8 cellular contexts compared by ENCODE assay signal in the genomic region with DNA sequence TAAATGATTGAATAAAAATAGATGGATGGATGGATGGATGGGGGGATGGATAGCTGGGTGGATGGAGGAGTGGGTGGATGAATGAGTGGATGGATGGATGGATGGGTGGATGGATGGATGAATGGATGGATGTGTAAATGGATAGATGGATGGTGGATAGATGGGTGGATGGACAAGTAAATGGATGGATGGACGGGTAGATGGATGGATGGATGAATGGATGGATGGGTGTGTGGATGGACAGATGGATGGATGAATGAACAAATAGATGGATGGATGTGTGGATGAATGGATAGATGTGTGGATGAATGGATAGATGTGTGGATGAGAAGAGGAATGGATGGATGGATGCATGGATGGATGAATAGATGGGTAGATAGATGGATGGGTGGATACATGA.
"Had no signal": no experiment of that assay in that cellular context is flagged by ENCODE, and none has a peak within 500 bp of the region (broad histone marks: within the 10 kb centered on the region; RNA-seq: fewer than 3 reads in every experiment).

No MANE protein-coding gene starts in this region.

- H3K36me3 Mint-ChIP-seq: IgD-negative memory B cell had no signal

- FAIRE-seq: HepG2, K562 had no signal

- H3K27ac Mint-ChIP-seq: IgD-negative memory B cell had no signal

- H3K4me1 Mint-ChIP-seq: IgD-negative memory B cell had no signal

- H3K4me3 ChIP-seq: K562 had no signal

- H3K27ac ChIP-seq: HL-60, KMS-11 had no signal

- ATAC-seq: HepG2, K562 had no signal

- DNase-seq: IMR-90, KBM-7, KG1 had no signal

- H3K4me2 ChIP-seq: KMS-11 had no signal

- H3K9ac ChIP-seq: KMS-11 had no signal

- H3K4me3 Mint-ChIP-seq: IgD-negative memory B cell had no signal
